Comparison of ENCODE assay signal across 1 cellular context in genomic region chrX:34826964-34827363, GRCh38.
A peak's percentile ranks its signal among the peaks of the same experiment; 100 is the strongest.
TF ChIP-seq lines count a peak whose summit lies in the region.

No MANE protein-coding gene starts in this region.

TF ChIP-seq in HepG2, 621 proteins besides CTCF, POLR2A, EP300 and RAD21:
- TF ChIP-seq THYN1 (CRISPR knock-in tag; IDR thresholded peaks at IDR 0.05; ENCODE audit: borderline replicate concordance, low read depth), result no peak
- TF ChIP-seq HNF1A (IDR thresholded peaks at IDR 0.05; ENCODE audit: low read depth), result no peak
- TF ChIP-seq HNF1A (CRISPR knock-in tag; IDR thresholded peaks at IDR 0.05; ENCODE audit: borderline replicate concordance), result no peak
- no peak for TF ChIP-seq ZNF446 (CRISPR knock-in tag; IDR thresholded peaks at IDR 0.05)
- peak; percentile 80 for TF ChIP-seq ATF7 (IDR thresholded peaks at IDR 0.05)
- TF ChIP-seq ATF7 (CRISPR knock-in tag; IDR thresholded peaks at IDR 0.05), result no peak
- TF ChIP-seq CREB1 (IDR thresholded peaks at IDR 0.05), result peak; percentile 92
- no peak for TF ChIP-seq CREB1 (CRISPR knock-in tag; IDR thresholded peaks at IDR 0.05)
TF ChIP-seq in HepG2: peak in this region for 2.
